ENCODE assay signal across 8 cellular contexts in genomic region chr3:169660709-169661566, GRCh38. TPM values are rescaled to one million over a fixed set of nuclear protein-coding genes. Genes with fewer than 3 reads are reported as not detected.
DNase-seq lines count a peak whose midpoint lies in the region; ATAC-seq, FAIRE-seq and TF ChIP-seq lines count a peak whose summit lies in the region.

No MANE protein-coding gene starts in this region.

- H3K4me3 ChIP-seq in GM08714 (ENCODE audit: low read length), result peak overlapping the region; percentile 54; the same call in 1 of the 2 replicates
- peak overlapping the region; percentile 95 for H3K4me3 ChIP-seq in SK-N-MC
- H3K4me3 ChIP-seq in pancreas, result peak overlapping the region; percentile 22 to 75 (median 69)

- WGBS in pancreas, 2 donors, result 22 to 30% methylated on average over 32 of the region's 32 CpGs

- no peak for TF ChIP-seq CTCF in pancreas (IDR thresholded peaks at IDR 0.05)

- ATAC-seq in pancreas (peak in 1 of 4 donors; percentile 8), HG03095 (IDR thresholded peaks at IDR 0.05; ENCODE audit: unreplicated experiment) (no peak), GM19395 (IDR thresholded peaks at IDR 0.05; ENCODE audit: unreplicated experiment) (no peak)

- H3K27me3 ChIP-seq in pancreas, result peaks cover 0 to 7% (median 0%) of the 10 kb centered on the region in 4 donors

- peaks cover 0 to 21% (median 8%) of the 10 kb centered on the region in 3 donors for H3K4me1 ChIP-seq in pancreas

- H3K9me3 ChIP-seq in SK-N-MC (ENCODE audit: low read depth, low read length), result no peaks in the 10 kb centered on the region
- H3K9me3 ChIP-seq in pancreas, result no peaks in the 10 kb centered on the region

- intact Hi-C loops in pancreas (cut with DNase I), result loop anchor here in 2 of 3 donors (5.0 to 10.0 kb wide), 3 partner anchors 446 to 516 kb away; no protein-coding TSS in a partner anchor

- H3K36me3 ChIP-seq in SK-N-MC (ENCODE audit: insufficient read depth, low read length) (no peaks in the 10 kb centered on the region), pancreas (no peaks in the 10 kb centered on the region)

- peak overlapping the region; percentile 66 for H3K9ac ChIP-seq in SK-N-MC (ENCODE audit: insufficient read length)

- H3K27ac ChIP-seq in SK-N-MC, result no peak overlapping the region
- peak overlapping the region; percentile 83 to 93 (median 88) for H3K27ac ChIP-seq in pancreas

- no peak for FAIRE-seq in pancreas (lab: Jason Lieb, UNC)

- DNase-seq in SK-N-MC (ENCODE audit: low read depth, low spot score) (no peak), fibroblast of peridontal ligament (ENCODE audit: extremely low read depth) (peak; percentile 38), pancreas (peak in 4 of 6 donors; percentile 26 to 43 (median 36)), foreskin melanocyte (no peak)
- DNase-seq in effector CD8-positive, alpha-beta T cell (lab: John Stamatoyannopoulos, UW), result no peak

RNA-seq across cellular contexts. Expression of gene MECOM, which starts 2.6 kb away (rescaled TPM):
- 10 to 100 TPM; 28.6 to 53.8 (median 47.5) TPM for total RNA-seq in pancreas
- 10 to 100 TPM in 1 of 2 donors, 1 to 10 TPM in 1; 8.7 to 19.6 TPM for polyA plus RNA-seq in pancreas

Comparison
In these comparisons a context has a peak if more than half of its experiments do, and no peak if none do; other contexts are left out.
1. DNase-seq: peak in fibroblast of peridontal ligament (single experiment) and pancreas (4 of 6); none in SK-N-MC (single experiment), foreskin melanocyte (single experiment) and effector CD8-positive, alpha-beta T cell (single experiment).
2. Peak in every context shown above with its lines, with median percentiles within 50 percentile points of each other: H3K4me3 ChIP-seq.